ENCODE assay signal across 8 cellular contexts in the genomic region with DNA sequence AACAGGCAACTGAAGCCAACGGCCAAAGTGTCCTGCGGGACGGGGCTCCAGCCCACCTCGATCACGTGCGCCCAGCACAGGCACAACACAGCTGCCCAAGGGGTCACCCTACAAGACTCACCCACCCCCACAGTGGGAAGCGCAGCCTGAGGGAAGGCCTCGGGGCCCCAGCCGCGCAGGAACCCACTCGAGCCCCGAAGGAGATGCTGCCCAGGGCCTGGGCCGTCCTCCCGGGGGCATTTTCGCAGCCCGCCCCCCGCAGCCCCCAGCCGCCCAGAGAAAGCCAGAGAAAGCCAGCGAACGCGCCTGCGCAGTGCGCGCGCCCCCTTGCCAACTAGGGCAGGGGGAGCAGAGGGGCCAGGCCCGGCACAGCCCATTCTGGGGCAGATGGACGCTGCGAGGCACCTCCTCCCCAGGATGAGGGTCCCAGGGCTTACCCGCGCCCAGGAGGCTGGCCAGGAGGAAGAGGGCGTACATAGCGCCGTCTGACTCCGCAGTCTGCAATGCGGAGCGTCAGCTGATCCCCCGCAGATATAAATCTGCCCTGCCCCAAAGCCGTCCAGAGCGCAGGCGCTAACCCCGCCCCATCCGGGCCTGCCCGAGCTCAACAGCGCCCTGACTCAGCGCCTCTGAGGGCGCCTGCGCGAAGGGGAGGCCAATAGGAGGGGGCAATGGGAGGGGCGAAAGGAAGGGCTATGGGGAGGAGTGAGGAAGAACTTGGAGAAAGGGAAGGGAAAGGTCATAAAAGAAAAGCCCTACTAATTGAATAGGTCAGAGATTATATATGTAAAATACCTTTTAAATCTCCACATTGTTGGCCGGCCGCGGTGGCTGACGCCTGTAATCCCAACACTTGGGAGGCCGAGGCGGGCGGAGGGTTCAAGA. TPM values are rescaled to one million over a fixed set of nuclear protein-coding genes. Genes with fewer than 3 reads are reported as not detected.
DNase-seq lines count a peak whose midpoint lies in the region; ATAC-seq and TF ChIP-seq lines count a peak whose summit lies in the region.

Gene PSAP, minus strand, starts transcription at position 507 of the 885 bp plus-strand sequence. Its CDS starts 30 bp downstream, at position 477.

- peak within 1 kb of the TSS; percentile 85 for H3K27ac Mint-ChIP-seq in activated T-helper 1 cell treated with anti-CD3 and anti-CD28 coated beads, Interleukin-12 subunit alpha, Interleukin-12 subunit beta, Interleukin-2, Interleukin-4 antibody, amounts not matched to agents 30 ng/mL and 10 ng/mL and 1 ng/mL, durations not matched to agents 14 hours and 24 hours and 36 hours

- H3K4me1 Mint-ChIP-seq in activated T-helper 1 cell treated with anti-CD3 and anti-CD28 coated beads, Interleukin-12 subunit alpha, Interleukin-12 subunit beta, Interleukin-2, Interleukin-4 antibody, amounts not matched to agents 30 ng/mL and 10 ng/mL and 1 ng/mL, durations not matched to agents 14 hours and 24 hours and 36 hours (ENCODE audit: low read depth) = peaks cover 41% of the 10 kb centered on the region

- H3K4me1 ChIP-seq in DND-41 (ENCODE audit: insufficient read depth, low read length) = peaks cover 54% of the 10 kb centered on the region
- peaks cover 14% of the 10 kb centered on the region for H3K4me1 ChIP-seq in GM23248 (ENCODE audit: insufficient read depth)
- peaks cover 11 to 56% (median 42%) of the 10 kb centered on the region in 3 donors for H3K4me1 ChIP-seq in esophagus squamous epithelium

- H3K9me3 ChIP-seq in DND-41 (ENCODE audit: insufficient read depth, low read length, severe bottlenecking) (no peaks in the 10 kb centered on the region), GM23248 (ENCODE audit: low read depth) (no peaks in the 10 kb centered on the region), esophagus squamous epithelium (no peaks in the 10 kb centered on the region)

- H3K27me3 ChIP-seq in DND-41 (ENCODE audit: insufficient read depth, low read length, poor library complexity) (no peaks in the 10 kb centered on the region), GM23248 (replicated peaks; ENCODE audit: insufficient read depth) (no peaks in the 10 kb centered on the region), esophagus squamous epithelium (no peaks in the 10 kb centered on the region)

- peaks cover 40% of the 10 kb centered on the region for H4K20me1 ChIP-seq in DND-41 (ENCODE audit: insufficient read depth, low read length)
- H4K20me1 ChIP-seq in GM23248 (ENCODE audit: insufficient read depth) = 0 out of 2 replicates have a peak, but pooled peaks cover 8% of the 10 kb centered on the region

- H3K36me3 ChIP-seq in DND-41 (ENCODE audit: insufficient read depth, low read length) = peaks cover 11% of the 10 kb centered on the region
- no peaks in the 10 kb centered on the region for H3K36me3 ChIP-seq in GM23248 (ENCODE audit: low read depth)
- H3K36me3 ChIP-seq in esophagus squamous epithelium = no peaks in the 10 kb centered on the region

- in situ Hi-C loops in GM23248 (cut with MboI) = no loop called here

- H3K9me3 Mint-ChIP-seq in activated T-helper 1 cell treated with anti-CD3 and anti-CD28 coated beads, Interleukin-12 subunit alpha, Interleukin-12 subunit beta, Interleukin-2, Interleukin-4 antibody, amounts not matched to agents 30 ng/mL and 10 ng/mL and 1 ng/mL, durations not matched to agents 14 hours and 24 hours and 36 hours = no peaks in the 10 kb centered on the region

- peaks cover 55% of the 10 kb centered on the region for H3K79me2 ChIP-seq in DND-41 (ENCODE audit: insufficient read depth, low read length)
- H3K79me2 ChIP-seq in GM23248 (ENCODE audit: insufficient read depth) = peaks cover 51% of the 10 kb centered on the region

- no peaks in the 10 kb centered on the region for H3K9me2 ChIP-seq in GM23248 (ENCODE audit: insufficient read depth)

- TF ChIP-seq CTCF in DND-41 (IDR thresholded peaks at IDR 0.05; ENCODE audit: borderline replicate concordance, extremely low read depth, low read length, poor library complexity, severe bottlenecking) (no peak), esophagus squamous epithelium (IDR thresholded peaks at IDR 0.05) (peak in 1 of 6 experiments; percentile 42)

- H3K36me3 Mint-ChIP-seq in activated T-helper 1 cell treated with anti-CD3 and anti-CD28 coated beads, Interleukin-12 subunit alpha, Interleukin-12 subunit beta, Interleukin-2, Interleukin-4 antibody, amounts not matched to agents 30 ng/mL and 10 ng/mL and 1 ng/mL, durations not matched to agents 14 hours and 24 hours and 36 hours (ENCODE audit: low read depth) = peaks cover 8% of the 10 kb centered on the region

- no peaks in the 10 kb centered on the region for H3F3A ChIP-seq in GM23248 (ENCODE audit: insufficient read depth)

- H2AFZ ChIP-seq in DND-41 (ENCODE audit: low read depth, low read length) = peak within 1 kb of the TSS; percentile 62
- H2AFZ ChIP-seq in GM23248 = peak within 1 kb of the TSS; percentile 90

- WGBS in GM23248 (ENCODE audit: low coverage in 1 of 2, low lambda C conversion rate in 2 of 2, missing lambda C conversion rate in 2 of 2), 2 experiments = 0 to 2% methylated on average over 34 to 41 of the region's 56 CpGs
- 3 to 7% methylated on average over 17 to 24 of the region's 56 CpGs for WGBS in esophagus squamous epithelium, 2 donors

- H3K4me3 Mint-ChIP-seq in activated T-helper 1 cell treated with anti-CD3 and anti-CD28 coated beads, Interleukin-12 subunit alpha, Interleukin-12 subunit beta, Interleukin-2, Interleukin-4 antibody, amounts not matched to agents 30 ng/mL and 10 ng/mL and 1 ng/mL, durations not matched to agents 14 hours and 24 hours and 36 hours = peak within 1 kb of the TSS; percentile 97

- TF ChIP-seq POLR2A in esophagus squamous epithelium (IDR thresholded peaks at IDR 0.05) = peak in 3 of 4 donors; percentile 91 to 100 (median 98)

- peak within 1 kb of the TSS; percentile 69 to 86 for H3K4me3 ChIP-seq in DND-41 (ENCODE audit: low read depth in 1 of 2, low read length in 2 of 2)
- H3K4me3 ChIP-seq in GM23248 = peak within 1 kb of the TSS; percentile 95
- peak within 1 kb of the TSS; percentile 84 to 100 (median 92) for H3K4me3 ChIP-seq in esophagus squamous epithelium

- H3K27ac ChIP-seq in DND-41 (ENCODE audit: low read length) (peak within 1 kb of the TSS; percentile 89), GM23248 (peak within 1 kb of the TSS; percentile 81), esophagus squamous epithelium (peak within 1 kb of the TSS; percentile 98 to 100 (median 98))

- H3K27me3 Mint-ChIP-seq in activated T-helper 1 cell treated with anti-CD3 and anti-CD28 coated beads, Interleukin-12 subunit alpha, Interleukin-12 subunit beta, Interleukin-2, Interleukin-4 antibody, amounts not matched to agents 30 ng/mL and 10 ng/mL and 1 ng/mL, durations not matched to agents 14 hours and 24 hours and 36 hours (ENCODE audit: insufficient read depth) = no peaks in the 10 kb centered on the region

- peak; percentile 99 for DNase-seq in DND-41
- peak; percentile 99 for DNase-seq in GM23248
- peak; percentile 97 to 98 for DNase-seq in Kasumi-1 (lab: John Stamatoyannopoulos, UW)
- peak; percentile 95 for DNase-seq in RPMI7951 (ENCODE audit: low read depth)
- peak; percentile 99 for DNase-seq in activated T-helper 1 cell treated with anti-CD3 and anti-CD28 coated beads, Interleukin-12 subunit alpha, Interleukin-12 subunit beta, Interleukin-2, Interleukin-4 antibody, amounts not matched to agents 30 ng/mL and 10 ng/mL and 1 ng/mL, durations not matched to agents 14 hours and 24 hours and 36 hours (ENCODE audit: low spot score)
- peak; percentile 90 for DNase-seq in esophagus squamous epithelium (lab: John Stamatoyannopoulos, UW)
- DNase-seq in myocyte (ENCODE audit: low read depth) = peak; percentile 99
- peak; percentile 98 to 99 for DNase-seq in stimulated activated CD8-positive, alpha-beta memory T cell treated with anti-CD3 and anti-CD28 coated beads, Interleukin-7, amount 100 ng/mL, for 48 hours (ENCODE audit: extremely low read depth in 1 of 2, low read depth in 1 of 2)

- intact Hi-C loops in activated T-helper 1 cell treated with anti-CD3 and anti-CD28 coated beads, Interleukin-12 subunit alpha, Interleukin-12 subunit beta, Interleukin-2, Interleukin-4 antibody, amounts not matched to agents 30 ng/mL and 10 ng/mL and 1 ng/mL, durations not matched to agents 14 hours and 24 hours and 36 hours (cut with micrococcal nuclease) = loop anchor here (1.0 to 5.0 kb wide), 6 partner anchors 38 to 532 kb away; partner anchors contain the start of genes SLC29A3 and VSIR
- intact Hi-C loops in esophagus squamous epithelium (cut with DNase I) = loop anchor here (5.0 kb wide), 1 partner anchor 36 kb away; no protein-coding TSS in a partner anchor

- H3K4me2 ChIP-seq in DND-41 (ENCODE audit: insufficient read depth, low read length) (peak within 1 kb of the TSS; percentile 77), GM23248 (ENCODE audit: unreplicated experiment) (peak within 1 kb of the TSS; percentile 99)

- ATAC-seq in DND-41 (ENCODE audit: insufficient read depth, low read depth) = peak; percentile 85

- peak within 1 kb of the TSS; percentile 84 for H3K9ac ChIP-seq in DND-41 (ENCODE audit: low read depth, low read length)
- peak within 1 kb of the TSS; percentile 97 for H3K9ac ChIP-seq in GM23248

RNA-seq across cellular contexts. Expression of gene PSAP, which starts in this region (rescaled TPM):
- total RNA-seq in GM23248 (2014; rRNA removed; shearing (Covaris generic)) = 665 and 715 TPM in 2 replicates
- 1,142 and 1,168 TPM in 2 replicates for polyA plus RNA-seq in GM23248 (2016; fragmentation: Nextera tagmentation; extraction: Ambion mirVana)
- 304 and 324 TPM in 2 replicates for total RNA-seq in RPMI7951 (2014; rRNA removed; shearing (Covaris generic))
- 117 and 122 TPM in 2 replicates for total RNA-seq in activated T-helper 1 cell treated with anti-CD3 and anti-CD28 coated beads, Interleukin-12 subunit alpha, Interleukin-12 subunit beta, Interleukin-2, Interleukin-4 antibody, amounts not matched to agents 30 ng/mL and 10 ng/mL and 1 ng/mL, durations not matched to agents 14 hours and 24 hours and 36 hours
- 100 to 1,000 TPM; 280 to 623 (median 490) TPM for total RNA-seq in esophagus squamous epithelium
- total RNA-seq in myocyte = 1,253 and 1,265 TPM in 2 replicates
- 2,472 TPM for polyA plus RNA-seq in myocyte (2012)

Comparison
In these comparisons a context has a peak if more than half of its experiments do, and no peak if none do; other contexts are left out.
1. Peak in every context shown above with its lines: DNase-seq, ATAC-seq, H3K4me3 ChIP-seq and H3K27ac ChIP-seq.